ENCODE assay signal across 8 cellular contexts in genomic region chr21:33069994-33070811, GRCh38. TPM values are rescaled to one million over a fixed set of nuclear protein-coding genes. Genes with fewer than 3 reads are reported as not detected.
DNase-seq lines count a peak whose midpoint lies in the region; ATAC-seq lines count a peak whose summit lies in the region.

Gene OLIG1 (plus strand): TSS chr21:33070141. CDS start chr21:33070247, 106 bp downstream.

- peak; percentile 35 for DNase-seq in ACHN
- DNase-seq in NCI-H748 (lab: John Stamatoyannopoulos, UW; ENCODE audit: unreplicated experiment): peak; percentile 83
- DNase-seq in activated naive CD8-positive, alpha-beta T cell treated with anti-CD3 and anti-CD28 coated beads, Interleukin-2, amount 50 U/mL, for 24 hours: peak; percentile 36
- DNase-seq in hippocampal formation (lab: John Stamatoyannopoulos, UW): peak; percentile 76 to 83
- DNase-seq in sciatic nerve (ENCODE audit: low spot score): no peak

- no peaks in the 10 kb centered on the region for H3K9me3 Mint-ChIP-seq in activated naive CD8-positive, alpha-beta T cell treated with anti-CD3 and anti-CD28 coated beads, Interleukin-2, amount 50 U/mL, for 24 hours

- peak within 1 kb of the TSS; percentile 61 for H3K4me3 Mint-ChIP-seq in activated naive CD8-positive, alpha-beta T cell treated with anti-CD3 and anti-CD28 coated beads, Interleukin-2, amount 50 U/mL, for 24 hours

- H3K27ac Mint-ChIP-seq in activated naive CD8-positive, alpha-beta T cell treated with anti-CD3 and anti-CD28 coated beads, Interleukin-2, amount 50 U/mL, for 24 hours: no peak within 1 kb of the TSS

- peaks cover 16% of the 10 kb centered on the region for H3K4me1 Mint-ChIP-seq in activated naive CD8-positive, alpha-beta T cell treated with anti-CD3 and anti-CD28 coated beads, Interleukin-2, amount 50 U/mL, for 24 hours

- intact Hi-C loops in sciatic nerve (cut with DNase I): no loop called here

- ATAC-seq in GM19438 (IDR thresholded peaks at IDR 0.05; ENCODE audit: low read depth, unreplicated experiment) (peak; percentile 64), sciatic nerve (peak; percentile 56), HG03045 (IDR thresholded peaks at IDR 0.05; ENCODE audit: unreplicated experiment) (no peak), HG03432 (IDR thresholded peaks at IDR 0.05; ENCODE audit: unreplicated experiment) (no peak)
- ATAC-seq in activated naive CD8-positive, alpha-beta T cell treated with anti-CD3 and anti-CD28 coated beads, Interleukin-2, amount 50 U/mL, for 24 hours: peak; percentile 59

- H3K27me3 Mint-ChIP-seq in activated naive CD8-positive, alpha-beta T cell treated with anti-CD3 and anti-CD28 coated beads, Interleukin-2, amount 50 U/mL, for 24 hours: peaks cover 75% of the 10 kb centered on the region

- in situ Hi-C loops in ACHN (cut with HindIII; ENCODE audit: low pct_ligation_motif_present, low pct_unique_long_range_greater_than_20kb, low sequenced_read_pairs): no loop called here

- no peaks in the 10 kb centered on the region for H3K36me3 Mint-ChIP-seq in activated naive CD8-positive, alpha-beta T cell treated with anti-CD3 and anti-CD28 coated beads, Interleukin-2, amount 50 U/mL, for 24 hours (ENCODE audit: low read depth)

RNA-seq across cellular contexts. Expression of gene OLIG1, which starts in this region (rescaled TPM):
- total RNA-seq in sciatic nerve: 0.53 TPM

Comparison
In these comparisons a context has a peak if more than half of its experiments do, and no peak if none do; other contexts are left out.
1. Peak in ATAC-seq in sciatic nerve; RNA of the gene not detected or under 1 TPM.
2. ATAC-seq: peak in GM19438 (single experiment) and activated naive CD8-positive, alpha-beta T cell treated with anti-CD3 and anti-CD28 coated beads, Interleukin-2, amount 50 U/mL, for 24 hours (single experiment); none in HG03045 (single experiment) and HG03432 (single experiment).